In the genomic region with DNA sequence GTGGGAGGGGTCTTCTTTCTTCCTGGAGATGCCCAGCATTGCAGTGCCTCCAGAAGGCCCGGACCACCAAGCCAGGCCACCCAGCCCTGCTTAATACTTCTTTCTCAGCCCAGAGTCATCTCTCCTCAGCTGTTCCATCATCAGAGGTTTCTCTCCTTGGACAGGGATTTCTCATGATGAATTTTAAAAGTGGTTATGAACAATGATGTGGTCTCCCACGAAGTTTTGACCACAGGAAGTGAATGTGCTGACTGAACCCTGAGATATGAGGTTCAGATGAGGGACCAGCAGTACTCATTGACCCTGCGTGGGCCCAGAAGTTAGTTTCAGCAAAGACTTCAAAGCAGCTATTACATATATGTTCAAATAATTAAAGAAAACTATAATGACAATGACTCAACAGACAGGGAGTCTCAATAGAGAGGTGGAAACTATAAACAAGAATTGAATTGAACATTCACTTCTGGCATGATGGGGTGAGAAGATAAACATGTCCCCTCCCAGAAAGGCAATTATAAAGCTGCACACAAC, we compare ENCODE assay signal across 13 cellular contexts.
DNase-seq lines count a peak whose midpoint lies in the region; ATAC-seq lines count a peak whose summit lies in the region.
"Had no signal": no experiment of that assay in that cellular context is flagged by ENCODE, and none has a peak within 500 bp of the region (broad histone marks: within the 10 kb centered on the region; RNA-seq: fewer than 3 reads in every experiment).

No MANE protein-coding gene starts in this region.

- no peaks in the 10 kb centered on the region for H3K36me3 Mint-ChIP-seq in activated CD4-positive, alpha-beta T cell treated with anti-CD3 and anti-CD28 coated beads, Interleukin-2, amount 10 ng/mL, durations not matched to agents 24 days and 14 days (ENCODE audit: low read depth)
- peaks cover 0 to 4% of the 10 kb centered on the region in 2 donors for H3K36me3 Mint-ChIP-seq in activated T-cell treated with anti-CD3 and anti-CD28 coated beads, Interleukin-2, amount 50 U/mL, for 72 hours (ENCODE audit: insufficient read depth in 2 of 2)

- peak overlapping the region; percentile 26 for H3K27ac Mint-ChIP-seq in activated CD4-positive, alpha-beta T cell treated with anti-CD3 and anti-CD28 coated beads, Interleukin-2, amount 10 ng/mL, durations not matched to agents 24 days and 14 days
- peak overlapping the region; percentile 25 for H3K27ac Mint-ChIP-seq in activated T-cell treated with anti-CD3 and anti-CD28 coated beads, Interleukin-2, amount 50 U/mL, for 72 hours
- H3K27ac Mint-ChIP-seq: activated CD4-positive, alpha-beta T cell treated with anti-CD3 and anti-CD28 coated beads, Interleukin-2, amount 10 ng/mL, durations not matched to agents 7 days and 5 days had no signal

- H3K27me3 Mint-ChIP-seq in activated CD4-positive, alpha-beta T cell treated with anti-CD3 and anti-CD28 coated beads, Interleukin-2, amount 10 ng/mL, durations not matched to agents 24 days and 14 days: no peaks in the 10 kb centered on the region
- no peaks in the 10 kb centered on the region for H3K27me3 Mint-ChIP-seq in activated T-cell treated with anti-CD3 and anti-CD28 coated beads, Interleukin-2, amount 50 U/mL, for 72 hours (ENCODE audit: low read depth)
- H3K27me3 Mint-ChIP-seq: activated CD4-positive, alpha-beta T cell treated with anti-CD3 and anti-CD28 coated beads, Interleukin-2, amount 10 ng/mL, durations not matched to agents 7 days and 5 days had no signal

- H3K4me3 Mint-ChIP-seq in activated CD4-positive, alpha-beta T cell treated with anti-CD3 and anti-CD28 coated beads, Interleukin-2, amount 10 ng/mL, durations not matched to agents 24 days and 14 days: no peak overlapping the region
- H3K4me3 Mint-ChIP-seq in activated T-cell treated with anti-CD3 and anti-CD28 coated beads, Interleukin-2, amount 50 U/mL, for 72 hours: peak overlapping the region in 1 of 2 donors; percentile 63
- H3K4me3 Mint-ChIP-seq: activated CD4-positive, alpha-beta T cell treated with anti-CD3 and anti-CD28 coated beads, Interleukin-2, amount 10 ng/mL, durations not matched to agents 7 days and 5 days had no signal

- DNase-seq in activated CD4-positive, alpha-beta T cell treated with anti-CD3 and anti-CD28 coated beads, Interleukin-2, amount 10 ng/mL, durations not matched to agents 24 days and 14 days: no peak
- DNase-seq in activated CD4-positive, alpha-beta T cell treated with anti-CD3 and anti-CD28 coated beads for 1 hour: no peak
- DNase-seq in activated T-cell treated with anti-CD3 and anti-CD28 coated beads, Interleukin-2, amount 50 U/mL, for 72 hours: peak; percentile 45 to 55
- peak; percentile 9 to 13 for DNase-seq in stimulated activated CD4-positive, alpha-beta T cell treated with anti-CD3 and anti-CD28 coated beads, Interleukin-2, amount 100 ng/mL, for 48 hours
- DNase-seq in sciatic nerve (ENCODE audit: low spot score) (no peak), NCI-H1436 (lab: John Stamatoyannopoulos, UW) (no peak)
- DNase-seq: activated CD4-positive, alpha-beta T cell treated with anti-CD3 and anti-CD28 coated beads, Interleukin-2, amount 10 ng/mL, durations not matched to agents 7 days and 5 days; DMS153; GOT3; left colon; uterus had no signal

- ATAC-seq in HG02840 (IDR thresholded peaks at IDR 0.05; ENCODE audit: low FRiP score, unreplicated experiment) (peak; percentile 20), HG03025 (IDR thresholded peaks at IDR 0.05; ENCODE audit: low FRiP score, unreplicated experiment) (no peak), sciatic nerve (no peak)
- peak; percentile 86 to 92 for ATAC-seq in activated T-cell treated with anti-CD3 and anti-CD28 coated beads, Interleukin-2, amount 50 U/mL, for 72 hours (replicated peaks in 1 of 2)
- ATAC-seq: left colon had no signal

- peaks cover 9% of the 10 kb centered on the region for H3K9me3 Mint-ChIP-seq in activated CD4-positive, alpha-beta T cell treated with anti-CD3 and anti-CD28 coated beads, Interleukin-2, amount 10 ng/mL, durations not matched to agents 24 days and 14 days
- H3K9me3 Mint-ChIP-seq in activated T-cell treated with anti-CD3 and anti-CD28 coated beads, Interleukin-2, amount 50 U/mL, for 72 hours: peaks cover 0 to 5% of the 10 kb centered on the region in 2 donors

- intact Hi-C loops in activated CD4-positive, alpha-beta T cell treated with anti-CD3 and anti-CD28 coated beads, Interleukin-2, amount 10 ng/mL, durations not matched to agents 24 days and 14 days (cut with micrococcal nuclease): loop anchor here (1.0 kb wide), 1 partner anchor 54 kb away; no protein-coding TSS in a partner anchor
- intact Hi-C loops in sciatic nerve (cut with DNase I): no loop called here

- H3K4me1 Mint-ChIP-seq in activated CD4-positive, alpha-beta T cell treated with anti-CD3 and anti-CD28 coated beads, Interleukin-2, amount 10 ng/mL, durations not matched to agents 24 days and 14 days: peaks cover 13% of the 10 kb centered on the region
- peaks cover 24% of the 10 kb centered on the region for H3K4me1 Mint-ChIP-seq in activated T-cell treated with anti-CD3 and anti-CD28 coated beads, Interleukin-2, amount 50 U/mL, for 72 hours (ENCODE audit: low read depth)

Comparison
In these comparisons a context has a peak if more than half of its experiments do, and no peak if none do; other contexts are left out.
1. DNase-seq: peak in activated T-cell treated with anti-CD3 and anti-CD28 coated beads, Interleukin-2, amount 50 U/mL, for 72 hours (2 of 2) and stimulated activated CD4-positive, alpha-beta T cell treated with anti-CD3 and anti-CD28 coated beads, Interleukin-2, amount 100 ng/mL, for 48 hours (2 of 2); none in activated CD4-positive, alpha-beta T cell treated with anti-CD3 and anti-CD28 coated beads, Interleukin-2, amount 10 ng/mL, durations not matched to agents 24 days and 14 days (single experiment), activated CD4-positive, alpha-beta T cell treated with anti-CD3 and anti-CD28 coated beads for 1 hour (single experiment), sciatic nerve (single experiment) and NCI-H1436 (single experiment).
2. ATAC-seq: peak in HG02840 (single experiment) and activated T-cell treated with anti-CD3 and anti-CD28 coated beads, Interleukin-2, amount 50 U/mL, for 72 hours (2 of 2); none in HG03025 (single experiment) and sciatic nerve (single experiment).